In the genomic region with DNA sequence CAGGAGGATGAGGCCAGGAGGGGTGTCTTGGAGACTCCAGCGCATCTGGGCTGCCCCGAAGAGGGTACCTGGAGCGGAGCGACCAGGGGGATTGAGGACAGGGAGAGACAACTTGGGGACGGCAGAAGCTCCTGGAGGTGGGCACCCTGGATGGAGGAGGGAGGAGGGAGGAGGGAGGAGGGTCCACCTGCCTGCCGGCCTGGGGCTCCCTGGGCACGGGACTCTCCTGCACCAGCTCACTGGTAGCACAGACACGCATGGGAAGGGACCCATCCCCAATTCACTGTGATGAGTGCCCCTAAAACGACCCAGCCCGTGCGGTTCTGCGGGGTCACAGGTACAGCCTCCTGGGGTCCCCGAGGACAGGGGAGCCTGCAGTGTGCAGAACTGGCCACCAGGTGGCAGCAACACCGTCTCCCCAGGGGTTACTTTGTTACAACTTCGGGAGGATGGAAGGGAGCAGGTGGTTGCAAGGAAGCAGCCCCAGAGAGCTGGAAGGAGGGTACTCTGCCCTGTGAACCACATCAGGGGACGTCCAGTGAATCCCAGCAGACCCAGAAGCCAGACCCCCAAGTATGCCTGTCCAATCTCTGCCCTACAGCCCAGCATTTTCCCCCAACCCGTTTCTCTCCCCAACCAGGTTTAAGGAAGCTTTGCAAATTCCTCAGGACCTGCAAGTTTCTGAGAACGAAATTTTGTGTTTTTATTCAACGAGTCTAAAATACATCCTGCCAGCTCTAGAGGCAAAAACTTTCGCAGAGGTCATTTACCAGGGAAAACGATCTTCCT, we compare ENCODE assay signal across 8 cellular contexts.
DNase-seq lines count a peak whose midpoint lies in the region; ATAC-seq, FAIRE-seq and TF ChIP-seq lines count a peak whose summit lies in the region.

No MANE protein-coding gene starts in this region.

- peak; percentile 64 for FAIRE-seq in GM18507 (lab: Jason Lieb, UNC)
- peak; percentile 62 for FAIRE-seq in endothelial cell of umbilical vein (lab: Jason Lieb, UNC)

- H3K27me3 ChIP-seq in endothelial cell of umbilical vein (ENCODE audit: control insufficient read depth in 2 of 2, insufficient read depth in 2 of 2, low read length in 2 of 2) = no peaks in the 10 kb centered on the region

- H3K9me3 ChIP-seq in endothelial cell of umbilical vein (replicated peaks; ENCODE audit: control insufficient read depth, insufficient read depth, low read length) = no peaks in the 10 kb centered on the region

- no peak overlapping the region for H3K4me3 ChIP-seq in endothelial cell of umbilical vein (replicated peaks in 1 of 3; ENCODE audit: insufficient read depth in 1 of 3, low read depth in 1 of 3, low read length in 3 of 3)

- H3K79me2 ChIP-seq in endothelial cell of umbilical vein (ENCODE audit: control insufficient read depth, insufficient read depth, low read length) = no peaks in the 10 kb centered on the region

- no peak for TF ChIP-seq POLR2A in endothelial cell of umbilical vein (IDR thresholded peaks at IDR 0.05; ENCODE audit: low read depth, low read length)

- CTCF ChIA-PET in activated CD8-positive, alpha-beta memory T cell treated with anti-CD3 and anti-CD28 coated beads, Interleukin-2, amount 10 ng/mL, durations not matched to agents 7 days and 5 days (lab: Charles Lee) = interaction anchor here (0.8 to 3.8 kb wide), 10 partner anchors 10 to 566 kb away, joined by 3 to 26 read pairs (median 3); no protein-coding TSS in a partner anchor
- CTCF ChIA-PET in endothelial cell of umbilical vein (lab: Charles Lee) = interaction anchor here (0.8 to 6.2 kb wide), 9 partner anchors 13 to 465 kb away, joined by 3 to 69 read pairs (median 5); no protein-coding TSS in a partner anchor

- peak; percentile 80 to 90 for TF ChIP-seq CTCF in endothelial cell of umbilical vein (IDR thresholded peaks at IDR 0.05; ENCODE audit: extremely low read depth in 1 of 2, insufficient read depth in 1 of 2, low read depth in 1 of 2, low read length in 2 of 2)

- no peak overlapping the region for H3K27ac Mint-ChIP-seq in activated CD8-positive, alpha-beta memory T cell treated with anti-CD3 and anti-CD28 coated beads, Interleukin-2, amount 10 ng/mL, durations not matched to agents 7 days and 5 days

- POLR2A ChIA-PET in endothelial cell of umbilical vein (lab: Charles Lee) = no interaction called here

- no peak overlapping the region for H3K27ac ChIP-seq in endothelial cell of umbilical vein (ENCODE audit: insufficient read depth, low read depth, low read length)

- H3K4me2 ChIP-seq in endothelial cell of umbilical vein (ENCODE audit: insufficient read depth, low read length) = no peak overlapping the region

- H3K9me1 ChIP-seq in endothelial cell of umbilical vein (replicated peaks; ENCODE audit: control insufficient read depth, extremely low read depth, insufficient read depth, low read length) = no peaks in the 10 kb centered on the region

- peaks cover 4% of the 10 kb centered on the region for H3K27me3 Mint-ChIP-seq in activated CD8-positive, alpha-beta memory T cell treated with anti-CD3 and anti-CD28 coated beads, Interleukin-2, amount 10 ng/mL, durations not matched to agents 7 days and 5 days

- no peaks in the 10 kb centered on the region for H4K20me1 ChIP-seq in endothelial cell of umbilical vein (replicated peaks; ENCODE audit: control insufficient read depth, extremely low read depth, insufficient read depth, low read length)

- intact Hi-C loops in endothelial cell of umbilical vein (cut with micrococcal nuclease) = loop anchor here (1.0 kb wide), 2 partner anchors 235 to 406 kb away; no protein-coding TSS in a partner anchor

- H2AFZ ChIP-seq in endothelial cell of umbilical vein (ENCODE audit: low read depth, low read length) = no peak overlapping the region

- H3K9ac ChIP-seq in endothelial cell of umbilical vein (replicated peaks; ENCODE audit: extremely low read depth, insufficient read depth, low read length) = no peak overlapping the region

- no peaks in the 10 kb centered on the region for H3K4me1 ChIP-seq in endothelial cell of umbilical vein (ENCODE audit: control insufficient read depth, extremely low read depth, insufficient read depth, low read length)

- H3K9me3 Mint-ChIP-seq in activated CD8-positive, alpha-beta memory T cell treated with anti-CD3 and anti-CD28 coated beads, Interleukin-2, amount 10 ng/mL, durations not matched to agents 7 days and 5 days (ENCODE audit: low read depth) = no peaks in the 10 kb centered on the region

- no peaks in the 10 kb centered on the region for H3K36me3 ChIP-seq in endothelial cell of umbilical vein (ENCODE audit: control insufficient read depth in 2 of 2, extremely low read depth in 1 of 2, insufficient read depth in 2 of 2, low read length in 2 of 2)

- no peaks in the 10 kb centered on the region for H3K36me3 Mint-ChIP-seq in activated CD8-positive, alpha-beta memory T cell treated with anti-CD3 and anti-CD28 coated beads, Interleukin-2, amount 10 ng/mL, durations not matched to agents 7 days and 5 days

- H3K4me1 Mint-ChIP-seq in activated CD8-positive, alpha-beta memory T cell treated with anti-CD3 and anti-CD28 coated beads, Interleukin-2, amount 10 ng/mL, durations not matched to agents 7 days and 5 days = no peaks in the 10 kb centered on the region

- no peak overlapping the region for H3K4me3 Mint-ChIP-seq in activated CD8-positive, alpha-beta memory T cell treated with anti-CD3 and anti-CD28 coated beads, Interleukin-2, amount 10 ng/mL, durations not matched to agents 7 days and 5 days

- dilution Hi-C loops in endothelial cell of umbilical vein (cut with MboI; ENCODE audit: extremely low pct_ligation_motif_present, low sequenced_read_pairs) = no loop called here

- BruUV-seq in endothelial cell of umbilical vein (replicated peaks; lab: Mats Ljungman, UMichigan) = no TSS peak

- peak; percentile 5 for DNase-seq in A172 (ENCODE audit: low spot score)
- peak; percentile 66 for DNase-seq in GM18507 (ENCODE audit: extremely low spot score, insufficient read length, low read depth)
- peak; percentile 10 for DNase-seq in NCI-H82 treated with DMSO at 0.1 percent for 48 hours (lab: John Stamatoyannopoulos, UW; ENCODE audit: unreplicated experiment)
- peak; percentile 70 for DNase-seq in activated CD8-positive, alpha-beta memory T cell treated with anti-CD3 and anti-CD28 coated beads, Interleukin-2, amount 10 ng/mL, durations not matched to agents 7 days and 5 days
- DNase-seq in endothelial cell of umbilical vein (ENCODE audit: low read depth, low spot score) = peak; percentile 28
- peak; percentile 48 for DNase-seq in mucosa of gallbladder (ENCODE audit: low spot score)
- peak; percentile 42 to 69 for DNase-seq in stimulated activated CD8-positive, alpha-beta memory T cell treated with anti-CD3 and anti-CD28 coated beads, Interleukin-7, amount 100 ng/mL, for 1 hour (ENCODE audit: low read depth in 2 of 2)
- DNase-seq in NCI-H1048 (lab: John Stamatoyannopoulos, UW) = no peak

- ATAC-seq in activated CD8-positive, alpha-beta memory T cell treated with anti-CD3 and anti-CD28 coated beads, Interleukin-2, amount 10 ng/mL, durations not matched to agents 7 days and 5 days = peak; percentile 68

TF ChIP-seq in endothelial cell of umbilical vein, 7 proteins besides CTCF, POLR2A, EP300 and RAD21:
- TF ChIP-seq FOS (IDR thresholded peaks at IDR 0.05; ENCODE audit: borderline replicate concordance, insufficient read depth, low read length) (no peak), MYC (IDR thresholded peaks at IDR 0.05; ENCODE audit: low read depth, low read length) (no peak), POLR2AphosphoS5 (IDR thresholded peaks at IDR 0.05; ENCODE audit: insufficient read depth, low read depth, low read length) (no peak), GATA2 (IDR thresholded peaks at IDR 0.05; ENCODE audit: insufficient read depth, insufficient read length, low read depth, low read length) (no peak), JUN (IDR thresholded peaks at IDR 0.05; ENCODE audit: borderline replicate concordance, insufficient read depth, insufficient read length, low read depth) (no peak), EZH2 (IDR thresholded peaks at IDR 0.05; ENCODE audit: borderline replicate concordance, low read depth, low read length, severe bottlenecking) (no peak)
- TF ChIP-seq, protein P1, sequence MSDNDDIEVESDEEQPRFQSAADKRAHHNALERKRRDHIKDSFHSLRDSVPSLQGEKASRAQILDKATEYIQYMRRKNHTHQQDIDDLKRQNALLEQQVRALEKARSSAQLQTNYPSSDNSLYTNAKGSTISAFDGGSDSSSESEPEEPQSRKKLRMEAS (IDR thresholded peaks at IDR 0.05; ENCODE audit: insufficient read depth, insufficient read length) = no peak
